Comparison of ENCODE assay signal across 8 cellular contexts in genomic region chr2:26469092-26469710, GRCh38. TPM values are rescaled to one million over a fixed set of nuclear protein-coding genes. Genes with fewer than 3 reads are reported as not detected.
DNase-seq lines count a peak whose midpoint lies in the region; ATAC-seq, FAIRE-seq and TF ChIP-seq lines count a peak whose summit lies in the region.

No MANE protein-coding gene starts in this region.

- peaks cover 7% of the 10 kb centered on the region for H3K9me3 Mint-ChIP-seq in astrocyte (ENCODE audit: unreplicated experiment)
- no peaks in the 10 kb centered on the region for H3K9me3 Mint-ChIP-seq in stimulated activated effector memory CD8-positive, alpha-beta T cell treated with anti-CD3 and anti-CD28 coated beads, Interleukin-12 subunit alpha, Interleukin-12 subunit beta, amount 100 ng/mL, for 72 hours

- no peaks in the 10 kb centered on the region for H3K4me1 Mint-ChIP-seq in astrocyte (ENCODE audit: low read depth, unreplicated experiment)
- H3K4me1 Mint-ChIP-seq in stimulated activated effector memory CD8-positive, alpha-beta T cell treated with anti-CD3 and anti-CD28 coated beads, Interleukin-12 subunit alpha, Interleukin-12 subunit beta, amount 100 ng/mL, for 72 hours, result no peaks in the 10 kb centered on the region

- H3K4me1 ChIP-seq in RWPE2 (ENCODE audit: insufficient read depth, poor library complexity, severe bottlenecking), result no peaks in the 10 kb centered on the region
- no peaks in the 10 kb centered on the region for H3K4me1 ChIP-seq in astrocyte (ENCODE audit: insufficient read depth, low read length)
- no peaks in the 10 kb centered on the region for H3K4me1 ChIP-seq in tibial artery

- TF ChIP-seq CTCF in RWPE2 (IDR thresholded peaks at IDR 0.05; ENCODE audit: poor library complexity, severe bottlenecking), result peak; percentile 74
- TF ChIP-seq CTCF in astrocyte (IDR thresholded peaks at IDR 0.05; ENCODE audit: insufficient read depth, low read depth, low read length), result peak; percentile 83
- TF ChIP-seq CTCF in tibial artery (IDR thresholded peaks at IDR 0.05), result peak in 1 of 2 experiments; percentile 18

- H2AFZ ChIP-seq in astrocyte (ENCODE audit: low read depth, low read length), result no peak overlapping the region

- intact Hi-C loops in tibial artery (cut with DNase I; ENCODE audit: low total_unique reads), result no loop called here

- TF ChIP-seq RAD21 in Ishikawa (IDR thresholded peaks at IDR 0.05; ENCODE audit: low read depth), result peak; percentile 95

- no peaks in the 10 kb centered on the region for H3K9me3 ChIP-seq in RWPE2 (ENCODE audit: severe bottlenecking)
- H3K9me3 ChIP-seq in astrocyte (ENCODE audit: insufficient read depth, low read depth, low read length), result peaks cover 5% of the 10 kb centered on the region
- peaks cover 0 to 4% (median 0%) of the 10 kb centered on the region in 3 donors for H3K9me3 ChIP-seq in tibial artery

- H3K4me3 Mint-ChIP-seq in astrocyte (ENCODE audit: unreplicated experiment), result no peak overlapping the region
- no peak overlapping the region for H3K4me3 Mint-ChIP-seq in stimulated activated effector memory CD8-positive, alpha-beta T cell treated with anti-CD3 and anti-CD28 coated beads, Interleukin-12 subunit alpha, Interleukin-12 subunit beta, amount 100 ng/mL, for 72 hours

- H3K79me2 ChIP-seq in astrocyte (ENCODE audit: insufficient read depth, low read length), result no peaks in the 10 kb centered on the region

- H3K4me3 ChIP-seq in RWPE2 (ENCODE audit: severe bottlenecking) (no peak overlapping the region), astrocyte (ENCODE audit: insufficient read depth, low read depth, low read length) (no peak overlapping the region), tibial artery (no peak overlapping the region)

- ATAC-seq in RWPE2 (ENCODE audit: low read depth) (no peak), GM21723 (IDR thresholded peaks at IDR 0.05; ENCODE audit: unreplicated experiment) (no peak)
- no peak for ATAC-seq in stimulated activated effector memory CD8-positive, alpha-beta T cell treated with anti-CD3 and anti-CD28 coated beads, Interleukin-12 subunit alpha, Interleukin-12 subunit beta, amount 100 ng/mL, for 72 hours

- H3K27ac ChIP-seq in RWPE2 (ENCODE audit: poor library complexity, severe bottlenecking), result no peak overlapping the region
- H3K27ac ChIP-seq in astrocyte (ENCODE audit: low read depth, low read length), result no peak overlapping the region
- no peak overlapping the region for H3K27ac ChIP-seq in tibial artery

- no peak for TF ChIP-seq EP300 in Ishikawa (IDR thresholded peaks at IDR 0.05; ENCODE audit: borderline replicate concordance)

- H3K4me2 ChIP-seq in astrocyte (ENCODE audit: low read length), result no peak overlapping the region

- FAIRE-seq in astrocyte (lab: Jason Lieb, UNC), result no peak

- H3K9ac ChIP-seq in astrocyte (ENCODE audit: low read length), result no peak overlapping the region

- H3K27me3 ChIP-seq in RWPE2 (ENCODE audit: insufficient read depth, poor library complexity, severe bottlenecking), result no peaks in the 10 kb centered on the region
- no peaks in the 10 kb centered on the region for H3K27me3 ChIP-seq in astrocyte (ENCODE audit: insufficient read depth, low read length)
- H3K27me3 ChIP-seq in tibial artery, result peaks cover 0 to 2% of the 10 kb centered on the region in 2 donors

- no peak overlapping the region for H3K27ac Mint-ChIP-seq in astrocyte (ENCODE audit: unreplicated experiment)
- no peak overlapping the region for H3K27ac Mint-ChIP-seq in stimulated activated effector memory CD8-positive, alpha-beta T cell treated with anti-CD3 and anti-CD28 coated beads, Interleukin-12 subunit alpha, Interleukin-12 subunit beta, amount 100 ng/mL, for 72 hours

- H3K36me3 Mint-ChIP-seq in astrocyte (ENCODE audit: low read depth, unreplicated experiment), result no peaks in the 10 kb centered on the region
- peaks cover 6% of the 10 kb centered on the region for H3K36me3 Mint-ChIP-seq in stimulated activated effector memory CD8-positive, alpha-beta T cell treated with anti-CD3 and anti-CD28 coated beads, Interleukin-12 subunit alpha, Interleukin-12 subunit beta, amount 100 ng/mL, for 72 hours

- no peaks in the 10 kb centered on the region for H4K20me1 ChIP-seq in astrocyte (ENCODE audit: insufficient read depth, low read length)

- DNase-seq in DMS53 treated with DMSO at 0.1 percent for 48 hours (lab: John Stamatoyannopoulos, UW; ENCODE audit: unreplicated experiment), result peak; percentile 48
- DNase-seq in RWPE2 (ENCODE audit: low spot score), result no peak
- DNase-seq in astrocyte (ENCODE audit: low read depth), result peak; percentile 14
- DNase-seq in kidney glomerular epithelial cell (lab: John Stamatoyannopoulos, UW), result peak; percentile 2
- peak; percentile 37 to 83 for DNase-seq in stimulated activated effector memory CD8-positive, alpha-beta T cell treated with anti-CD3 and anti-CD28 coated beads, Interleukin-12 subunit alpha, Interleukin-12 subunit beta, amount 100 ng/mL, for 72 hours (ENCODE audit: low spot score in 2 of 2)
- no peak for DNase-seq in tibial artery

- H3K27me3 Mint-ChIP-seq in astrocyte (ENCODE audit: low read depth, unreplicated experiment), result peaks cover 12% of the 10 kb centered on the region

- H3K36me3 ChIP-seq in RWPE2 (ENCODE audit: low read depth) (no peaks in the 10 kb centered on the region), astrocyte (ENCODE audit: insufficient read depth, low read length) (no peaks in the 10 kb centered on the region), tibial artery (no peaks in the 10 kb centered on the region)

TF ChIP-seq in Ishikawa, 13 proteins besides CTCF, POLR2A, EP300 and RAD21:
- TF ChIP-seq EGR1 (IDR thresholded peaks at IDR 0.05), result no peak
- TF ChIP-seq CEBPB (IDR thresholded peaks at IDR 0.05), result no peak
- TF ChIP-seq TCF12 (IDR thresholded peaks at IDR 0.05; ENCODE audit: low read depth), result no peak
- no peak for TF ChIP-seq TAF1 (IDR thresholded peaks at IDR 0.05; ENCODE audit: low read depth)
- no peak for TF ChIP-seq TEAD4 (IDR thresholded peaks at IDR 0.05)
- no peak for TF ChIP-seq USF1 (IDR thresholded peaks at IDR 0.05)
- no peak for TF ChIP-seq YY1 (IDR thresholded peaks at IDR 0.05; ENCODE audit: low read depth)
- TF ChIP-seq CREB1 (IDR thresholded peaks at IDR 0.05; ENCODE audit: low read depth), result no peak
- TF ChIP-seq ZBTB7A (IDR thresholded peaks at IDR 0.05; ENCODE audit: low read depth), result no peak
- no peak for TF ChIP-seq FOXM1 (IDR thresholded peaks at IDR 0.05; ENCODE audit: borderline replicate concordance, low read depth)
- TF ChIP-seq MAX (IDR thresholded peaks at IDR 0.05), result no peak
- no peak for TF ChIP-seq NFIC (IDR thresholded peaks at IDR 0.05)
- no peak for TF ChIP-seq REST (IDR thresholded peaks at IDR 0.05; ENCODE audit: low read depth)

RNA-seq across cellular contexts. Expression of gene OTOF, which starts 8.7 kb away (rescaled TPM):
- not detected in 2 replicates for total RNA-seq in astrocyte

Comparison
In these comparisons a context has a peak if more than half of its experiments do, and no peak if none do; other contexts are left out.
1. DNase-seq: peak in DMS53 treated with DMSO at 0.1 percent for 48 hours (single experiment), astrocyte (single experiment), kidney glomerular epithelial cell (single experiment) and stimulated activated effector memory CD8-positive, alpha-beta T cell treated with anti-CD3 and anti-CD28 coated beads, Interleukin-12 subunit alpha, Interleukin-12 subunit beta, amount 100 ng/mL, for 72 hours (2 of 2); none in RWPE2 (single experiment) and tibial artery (0 of 2).